Comparison of ENCODE assay signal across 18 cellular contexts in genomic region chr6:148231572-148231971, GRCh38.
A peak's percentile ranks its signal among the peaks of the same experiment; 100 is the strongest.
DNase-seq lines count a peak whose midpoint lies in the region; ATAC-seq, FAIRE-seq and TF ChIP-seq lines count a peak whose summit lies in the region.
"Had no signal": no experiment of that assay in that cellular context is flagged by ENCODE, and none has a peak within 500 bp of the region (broad histone marks: within the 10 kb centered on the region; RNA-seq: fewer than 3 reads in every experiment).

No MANE protein-coding gene starts in this region.

- H4K20me1 ChIP-seq in IMR-90 (ENCODE audit: insufficient read depth, low read length): no peaks in the 10 kb centered on the region
- no peaks in the 10 kb centered on the region for H4K20me1 ChIP-seq in mammary epithelial cell (ENCODE audit: insufficient read depth, low read length)

- no peak for FAIRE-seq in D721Med (lab: Jason Lieb, UNC)

- intact Hi-C loops in IMR-90 (cut with micrococcal nuclease): no loop called here
- intact Hi-C loops in mammary epithelial cell (cut with micrococcal nuclease): loop anchor here (1.0 kb wide), 1 partner anchor 38 kb away; no protein-coding TSS in a partner anchor

- in situ Hi-C loops in IMR-90 (cut with MboI; ENCODE audit: low sequenced_read_pairs): no loop called here
- in situ Hi-C loops in mammary epithelial cell (cut with MboI; ENCODE audit: low sequenced_read_pairs in 2 of 2): loop anchor here in 1 of 2 donors (10.0 kb wide), 1 partner anchor 47 kb away; no protein-coding TSS in a partner anchor

- H2BK120ac ChIP-seq in IMR-90 (ENCODE audit: low read depth, low read length): peak overlapping the region; percentile 25; the same call in 1 of the 2 replicates

- TF ChIP-seq CTCF in AG10803 (conservative IDR thresholded peaks at IDR 0.05; ENCODE audit: low read length): no peak
- TF ChIP-seq CTCF in IMR-90 (conservative IDR thresholded peaks at IDR 0.05; ENCODE audit: low read depth, low read length): no peak
- TF ChIP-seq CTCF in mammary epithelial cell (conservative IDR thresholded peaks at IDR 0.05 in 1 of 2, IDR thresholded peaks at IDR 0.05 in 1 of 2; ENCODE audit: extremely low read depth in 1 of 2, insufficient read depth in 1 of 2, low read depth in 1 of 2, low read length in 2 of 2): no peak
- no peak for TF ChIP-seq CTCF in D721Med (IDR thresholded peaks at IDR 0.05; ENCODE audit: insufficient read depth, missing control alignments)

- peak overlapping the region; percentile 25; the same call in 1 of the 2 replicates for H3K18ac ChIP-seq in IMR-90 (ENCODE audit: low read depth, low read length)

- H4K91ac ChIP-seq in IMR-90 (ENCODE audit: insufficient read depth, low read depth, low read length): no peak overlapping the region

- no peaks in the 10 kb centered on the region for H3K27me3 ChIP-seq in IMR-90 (ENCODE audit: control insufficient read depth, insufficient read depth, low read length)
- no peaks in the 10 kb centered on the region for H3K27me3 ChIP-seq in mammary epithelial cell (ENCODE audit: insufficient read depth, low read length)

- TF ChIP-seq POLR2A in IMR-90 (IDR thresholded peaks at IDR 0.05; ENCODE audit: low read depth, low read length): no peak

- H3K9me1 ChIP-seq in IMR-90 (ENCODE audit: insufficient read depth, low read length): no peaks in the 10 kb centered on the region

- H3K4me3 ChIP-seq in AG10803 (ENCODE audit: low read length) (no peak overlapping the region), IMR-90 (ENCODE audit: insufficient read depth, low read depth, low read length) (no peak overlapping the region), mammary epithelial cell (replicated peaks in 1 of 3; ENCODE audit: insufficient read depth in 1 of 3, low read depth in 2 of 3, low read length in 3 of 3) (no peak overlapping the region)
- H3K4me3 ChIP-seq: coronary artery had no signal

- H2AK5ac ChIP-seq in IMR-90 (ENCODE audit: low read depth, low read length): peak overlapping the region; percentile 54; the same call in 1 of the 2 replicates

- no peak overlapping the region for H2AK9ac ChIP-seq in IMR-90 (replicated peaks; ENCODE audit: low read depth, low read length, poor library complexity)

- H3K9me3 ChIP-seq in IMR-90 (ENCODE audit: control insufficient read depth, insufficient read depth, low read length) (no peaks in the 10 kb centered on the region), mammary epithelial cell (replicated peaks; ENCODE audit: insufficient read depth, low read length) (no peaks in the 10 kb centered on the region)

- no peak for TF ChIP-seq RAD21 in IMR-90 (IDR thresholded peaks at IDR 0.05; ENCODE audit: low read length)

- H4K5ac ChIP-seq in IMR-90 (ENCODE audit: low read depth, low read length): no peak overlapping the region; the same call in 1 of the 2 replicates

- H3K27ac ChIP-seq in IMR-90 (ENCODE audit: insufficient read depth, low read length) (no peak overlapping the region), mammary epithelial cell (ENCODE audit: insufficient read depth, low read depth, low read length) (peak overlapping the region; percentile 10)
- H3K27ac ChIP-seq: coronary artery, WERI-Rb-1 had no signal

- DNase-seq in AG10803 (ENCODE audit: low read depth): peak; percentile 61
- peak; percentile 82 for DNase-seq in IMR-90
- peak; percentile 73 for DNase-seq in mammary epithelial cell
- DNase-seq in iris pigment epithelial cell (ENCODE audit: low read depth): peak; percentile 77
- no peak for DNase-seq in NCI-H1092 treated with DMSO at 0.1 percent for 48 hours (lab: John Stamatoyannopoulos, UW)
- DNase-seq in AG08396 (ENCODE audit: low spot score): no peak
- no peak for DNase-seq in D721Med (ENCODE audit: insufficient read length, low spot score)
- DNase-seq: amniotic stem cell; NCI-H187; NCI-H69; stimulated activated CD4-positive, alpha-beta T cell treated with anti-CD3 and anti-CD28 coated beads, Interleukin-12 subunit alpha, Interleukin-12 subunit beta, amount 100 ng/mL, for 4 hours; stimulated activated naive CD8-positive, alpha-beta T cell treated with anti-CD3 and anti-CD28 coated beads, Interleukin-15, Interleukin-2, amounts not matched to agents 100 U/mL and 50 U/mL, for 24 hours; WERI-Rb-1 had no signal

- CTCF ChIA-PET in IMR-90 (lab: Yijun Ruan, JAX) (interaction anchor here (0.6 kb wide), 1 partner anchor 87 kb away, joined by 3 read pairs; no protein-coding TSS in a partner anchor), mammary epithelial cell (lab: Charles Lee; ENCODE audit: low non-redundant PET) (interaction anchor here (0.8 kb wide), 1 partner anchor 52 kb away, joined by 4 read pairs; no protein-coding TSS in a partner anchor)

- H2BK5ac ChIP-seq in IMR-90 (ENCODE audit: low read depth, low read length, poor library complexity, severe bottlenecking): peak overlapping the region; percentile 85

- WGBS in IMR-90 (ENCODE audit: extremely low coverage in 2 of 2, insufficient read length in 1 of 2), 2 experiments: no CpG with 5 or more reads among the region's 4 CpGs
- 8% methylated on average over 4 of the region's 4 CpGs for WGBS in mammary epithelial cell (ENCODE audit: low coverage, missing lambda C conversion rate)

- H3K4me2 ChIP-seq in IMR-90 (ENCODE audit: low read depth, low read length): peak overlapping the region; percentile 4; the same call in 1 of the 2 replicates
- H3K4me2 ChIP-seq in mammary epithelial cell (ENCODE audit: insufficient read depth, low read depth, low read length): peak overlapping the region; percentile 2

- H3K36me3 ChIP-seq in IMR-90 (ENCODE audit: control insufficient read depth, insufficient read depth, low read length): no peaks in the 10 kb centered on the region
- H3K36me3 ChIP-seq in mammary epithelial cell (ENCODE audit: insufficient read depth, low read length): no peaks in the 10 kb centered on the region
- H3K36me3 ChIP-seq: WERI-Rb-1 had no signal

- dilution Hi-C loops in IMR-90 (cut with HindIII; ENCODE audit: low sequenced_read_pairs, unreplicated experiment) (no loop called here), mammary epithelial cell (cut with HindIII; ENCODE audit: low sequenced_read_pairs) (no loop called here)

- no peak overlapping the region; the same call in 2 of the 3 replicates for H2BK15ac ChIP-seq in IMR-90 (ENCODE audit: low read depth, low read length)

- H3K23ac ChIP-seq in IMR-90 (ENCODE audit: low read depth, low read length): no peak overlapping the region

- H3K9ac ChIP-seq in IMR-90 (ENCODE audit: low read depth, low read length): no peak overlapping the region
- no peak overlapping the region for H3K9ac ChIP-seq in mammary epithelial cell (ENCODE audit: insufficient read depth, low read length)

- H3K79me2 ChIP-seq in mammary epithelial cell (ENCODE audit: insufficient read depth, low read length): no peaks in the 10 kb centered on the region

- H3K4ac ChIP-seq in IMR-90 (ENCODE audit: low read depth, low read length): peak overlapping the region; percentile 33; the same call in 1 of the 2 replicates

- no peak overlapping the region; the same call in 1 of the 2 replicates for H3K14ac ChIP-seq in IMR-90 (replicated peaks; ENCODE audit: low read depth, low read length)

- peak overlapping the region in 1 of 2 experiments; percentile 54; a peak in 2 of 4 replicates for H4K8ac ChIP-seq in IMR-90 (ENCODE audit: low read depth in 2 of 2, low read length in 2 of 2)

- ATAC-seq in IMR-90 (ENCODE audit: low read depth) (peak; percentile 73), GM21526 (IDR thresholded peaks at IDR 0.05; ENCODE audit: low FRiP score, unreplicated experiment) (no peak)
- ATAC-seq: activated T-helper 17 cell treated with anti-CD3 and anti-CD28 coated beads, Interleukin-2, amount 50 U/mL, for 72 hours; left lobe of liver; Panc1; stimulated activated naive CD8-positive, alpha-beta T cell treated with anti-CD3 and anti-CD28 coated beads, Interleukin-15, Interleukin-2, amounts not matched to agents 100 U/mL and 50 U/mL, for 24 hours had no signal

- H2AFZ ChIP-seq in IMR-90 (replicated peaks; ENCODE audit: low read length, poor library complexity): no peak overlapping the region
- H2AFZ ChIP-seq in mammary epithelial cell (ENCODE audit: low read depth, low read length): peak overlapping the region; percentile 8

- no peaks in the 10 kb centered on the region for H3K79me1 ChIP-seq in IMR-90 (ENCODE audit: low read depth in 1 of 2, low read length in 2 of 2)

- peaks cover 4% of the 10 kb centered on the region for H3K4me1 ChIP-seq in IMR-90 (ENCODE audit: control insufficient read depth, insufficient read depth, low read length)
- peaks cover 26% of the 10 kb centered on the region for H3K4me1 ChIP-seq in mammary epithelial cell (ENCODE audit: insufficient read depth, low read length)

- no peak overlapping the region for H3K56ac ChIP-seq in IMR-90 (ENCODE audit: extremely low read depth, insufficient read depth, low read length)

- peak overlapping the region; percentile 35; the same call in 1 of the 2 replicates for H2BK20ac ChIP-seq in IMR-90 (ENCODE audit: low read depth, low read length)

- POLR2A ChIA-PET in IMR-90 (lab: Charles Lee; ENCODE audit: unreplicated experiment): no interaction called here

- no TSS peak for BruUV-seq in IMR-90 (replicated peaks; lab: Mats Ljungman, UMichigan)
- BruUV-seq in mammary epithelial cell (replicated peaks; lab: Mats Ljungman, UMichigan): no TSS peak

TF ChIP-seq in IMR-90, 13 proteins besides CTCF, POLR2A, EP300 and RAD21:
- TF ChIP-seq FOS (IDR thresholded peaks at IDR 0.05; ENCODE audit: low read depth, low read length): no peak

Comparison
In these comparisons a context has a peak if more than half of its experiments do, and no peak if none do; other contexts are left out.
1. DNase-seq: peak in AG10803 (single experiment), IMR-90 (single experiment), mammary epithelial cell (single experiment) and iris pigment epithelial cell (single experiment); none in NCI-H1092 treated with DMSO at 0.1 percent for 48 hours (single experiment), AG08396 (single experiment) and D721Med (single experiment).